In genomic region chr3:56966104-56966503, GRCh38 we compare ENCODE assay signal across 30 cellular contexts.
"Had no signal": no experiment of that assay in that cellular context is flagged by ENCODE, and none has a peak within 500 bp of the region (broad histone marks: within the 10 kb centered on the region; RNA-seq: fewer than 3 reads in every experiment).

No MANE protein-coding gene starts in this region.

- H3K36me3 Mint-ChIP-seq: natural killer cell treated with Interleukin-12 subunit alpha and Interleukin-12 subunit beta and Interleukin-15 and Interleukin-18, amount 100 ng/mL, for 72 hours had no signal

- H3K9me3 Mint-ChIP-seq: natural killer cell treated with Interleukin-12 subunit alpha and Interleukin-12 subunit beta and Interleukin-15 and Interleukin-18, amount 100 ng/mL, for 72 hours; neural crest cell had no signal

- ATAC-seq: heart right ventricle; left cardiac atrium; left lung; mucosa of descending colon; natural killer cell treated with Interleukin-12 subunit alpha and Interleukin-12 subunit beta and Interleukin-15 and Interleukin-18, amount 100 ng/mL, for 72 hours; right lobe of liver; stimulated activated naive CD8-positive, alpha-beta T cell treated with anti-CD3 and anti-CD28 coated beads, Interleukin-15, amount 100 ng/mL, for 72 hours; upper lobe of right lung had no signal

- H3K27me3 ChIP-seq: esophagus squamous epithelium, heart right ventricle, left lung, right lobe of liver, suprapubic skin, transverse colon, upper lobe of right lung, uterus had no signal

- DNase-seq: dermis blood vessel endothelial cell; effector memory CD4-positive, alpha-beta T cell; erythroblast; esophagus squamous epithelium; foreskin melanocyte; glutamatergic neuron; heart right ventricle; hippocampal formation; left cardiac atrium; left lung; mesenchymal stem cell; mucosa of descending colon; naive B cell; right lobe of liver; small intestine; stimulated activated CD4-positive, alpha-beta T cell treated with anti-CD3 and anti-CD28 coated beads, Interleukin-15, amount 100 ng/mL, for 24 hours; stimulated activated CD4-positive, alpha-beta T cell treated with anti-CD3 and anti-CD28 coated beads, Interleukin-2, amount 100 ng/mL, for 48 hours; stimulated activated naive CD4-positive, alpha-beta T cell; stimulated activated naive CD8-positive, alpha-beta T cell treated with anti-CD3 and anti-CD28 coated beads, Interleukin-15, amount 100 ng/mL, for 72 hours; transverse colon; upper lobe of right lung; uterus had no signal

- H2AFZ ChIP-seq: parathyroid adenoma had no signal

- H3K9ac ChIP-seq: parathyroid adenoma had no signal

- H3K4me3 Mint-ChIP-seq: mesothelial cell of epicardium; naive B cell; natural killer cell treated with Interleukin-12 subunit alpha and Interleukin-12 subunit beta and Interleukin-15 and Interleukin-18, amount 100 ng/mL, for 72 hours; neural crest cell; stimulated activated naive CD8-positive, alpha-beta T cell treated with anti-CD3 and anti-CD28 coated beads, Interleukin-15, amount 100 ng/mL, for 72 hours had no signal

- H3K4me3 ChIP-seq: esophagus squamous epithelium, heart right ventricle, left lung, mucosa of descending colon, right lobe of liver, suprapubic skin, transverse colon, upper lobe of right lung, uterus had no signal

- FAIRE-seq: endothelial cell of umbilical vein, islet of Langerhans, small intestine had no signal

- H3K36me3 ChIP-seq: esophagus squamous epithelium, heart right ventricle, left lung, right lobe of liver, suprapubic skin, transverse colon, upper lobe of right lung, uterus had no signal

- H3K27ac ChIP-seq: esophagus squamous epithelium, heart right ventricle, left lung, parathyroid adenoma, right lobe of liver, suprapubic skin, transverse colon, upper lobe of right lung, uterus had no signal

- H3K4me1 ChIP-seq: esophagus squamous epithelium, left lung, right lobe of liver, suprapubic skin, transverse colon, upper lobe of right lung, uterus had no signal

- H3K4me1 Mint-ChIP-seq: neural crest cell had no signal

- H3K27me3 Mint-ChIP-seq: naive B cell; natural killer cell treated with Interleukin-12 subunit alpha and Interleukin-12 subunit beta and Interleukin-15 and Interleukin-18, amount 100 ng/mL, for 72 hours; progenitor cell of endocrine pancreas; stimulated activated naive CD8-positive, alpha-beta T cell treated with anti-CD3 and anti-CD28 coated beads, Interleukin-15, amount 100 ng/mL, for 72 hours had no signal

- H3K9me3 ChIP-seq: esophagus squamous epithelium, mucosa of descending colon, right lobe of liver, suprapubic skin, transverse colon, upper lobe of right lung, uterus had no signal

- H3K27ac Mint-ChIP-seq: mesothelial cell of epicardium; natural killer cell treated with Interleukin-12 subunit alpha and Interleukin-12 subunit beta and Interleukin-15 and Interleukin-18, amount 100 ng/mL, for 72 hours; progenitor cell of endocrine pancreas; stimulated activated naive CD8-positive, alpha-beta T cell treated with anti-CD3 and anti-CD28 coated beads, Interleukin-15, amount 100 ng/mL, for 72 hours had no signal
